2 cellular contexts compared by ENCODE assay signal in genomic region chr13:106052200-106052767, GRCh38.
TF ChIP-seq lines count a peak whose summit lies in the region.

No MANE protein-coding gene starts in this region.

TF ChIP-seq in SK-N-SH, 30 proteins besides CTCF, POLR2A, EP300 and RAD21:
- TF ChIP-seq PBX3 (IDR thresholded peaks at IDR 0.05) = no peak
- no peak for TF ChIP-seq TEAD4 (IDR thresholded peaks at IDR 0.05; ENCODE audit: borderline replicate concordance, insufficient read depth)
- TF ChIP-seq, protein P1, sequence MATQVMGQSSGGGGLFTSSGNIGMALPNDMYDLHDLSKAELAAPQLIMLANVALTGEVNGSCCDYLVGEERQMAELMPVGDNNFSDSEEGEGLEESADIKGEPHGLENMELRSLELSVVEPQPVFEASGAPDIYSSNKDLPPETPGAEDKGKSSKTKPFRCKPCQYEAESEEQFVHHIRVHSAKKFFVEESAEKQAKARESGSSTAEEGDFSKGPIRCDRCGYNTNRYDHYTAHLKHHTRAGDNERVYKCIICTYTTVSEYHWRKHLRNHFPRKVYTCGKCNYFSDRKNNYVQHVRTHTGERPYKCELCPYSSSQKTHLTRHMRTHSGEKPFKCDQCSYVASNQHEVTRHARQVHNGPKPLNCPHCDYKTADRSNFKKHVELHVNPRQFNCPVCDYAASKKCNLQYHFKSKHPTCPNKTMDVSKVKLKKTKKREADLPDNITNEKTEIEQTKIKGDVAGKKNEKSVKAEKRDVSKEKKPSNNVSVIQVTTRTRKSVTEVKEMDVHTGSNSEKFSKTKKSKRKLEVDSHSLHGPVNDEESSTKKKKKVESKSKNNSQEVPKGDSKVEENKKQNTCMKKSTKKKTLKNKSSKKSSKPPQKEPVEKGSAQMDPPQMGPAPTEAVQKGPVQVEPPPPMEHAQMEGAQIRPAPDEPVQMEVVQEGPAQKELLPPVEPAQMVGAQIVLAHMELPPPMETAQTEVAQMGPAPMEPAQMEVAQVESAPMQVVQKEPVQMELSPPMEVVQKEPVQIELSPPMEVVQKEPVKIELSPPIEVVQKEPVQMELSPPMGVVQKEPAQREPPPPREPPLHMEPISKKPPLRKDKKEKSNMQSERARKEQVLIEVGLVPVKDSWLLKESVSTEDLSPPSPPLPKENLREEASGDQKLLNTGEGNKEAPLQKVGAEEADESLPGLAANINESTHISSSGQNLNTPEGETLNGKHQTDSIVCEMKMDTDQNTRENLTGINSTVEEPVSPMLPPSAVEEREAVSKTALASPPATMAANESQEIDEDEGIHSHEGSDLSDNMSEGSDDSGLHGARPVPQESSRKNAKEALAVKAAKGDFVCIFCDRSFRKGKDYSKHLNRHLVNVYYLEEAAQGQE (IDR thresholded peaks at IDR 0.05; ENCODE audit: low read depth, low read length) = no peak
- TF ChIP-seq, protein P2, sequence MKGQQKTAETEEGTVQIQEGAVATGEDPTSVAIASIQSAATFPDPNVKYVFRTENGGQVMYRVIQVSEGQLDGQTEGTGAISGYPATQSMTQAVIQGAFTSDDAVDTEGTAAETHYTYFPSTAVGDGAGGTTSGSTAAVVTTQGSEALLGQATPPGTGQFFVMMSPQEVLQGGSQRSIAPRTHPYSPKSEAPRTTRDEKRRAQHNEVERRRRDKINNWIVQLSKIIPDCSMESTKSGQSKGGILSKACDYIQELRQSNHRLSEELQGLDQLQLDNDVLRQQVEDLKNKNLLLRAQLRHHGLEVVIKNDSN (IDR thresholded peaks at IDR 0.05; ENCODE audit: borderline replicate concordance, low read depth) = no peak
- TF ChIP-seq, protein P3, sequence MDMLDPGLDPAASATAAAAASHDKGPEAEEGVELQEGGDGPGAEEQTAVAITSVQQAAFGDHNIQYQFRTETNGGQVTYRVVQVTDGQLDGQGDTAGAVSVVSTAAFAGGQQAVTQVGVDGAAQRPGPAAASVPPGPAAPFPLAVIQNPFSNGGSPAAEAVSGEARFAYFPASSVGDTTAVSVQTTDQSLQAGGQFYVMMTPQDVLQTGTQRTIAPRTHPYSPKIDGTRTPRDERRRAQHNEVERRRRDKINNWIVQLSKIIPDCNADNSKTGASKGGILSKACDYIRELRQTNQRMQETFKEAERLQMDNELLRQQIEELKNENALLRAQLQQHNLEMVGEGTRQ (IDR thresholded peaks at IDR 0.05; ENCODE audit: borderline replicate concordance, low read depth, low read length) = no peak
- TF ChIP-seq RXRA (IDR thresholded peaks at IDR 0.05; ENCODE audit: borderline replicate concordance, low read depth) = no peak
- TF ChIP-seq GATA2 (CRISPR knock-in tag; IDR thresholded peaks at IDR 0.05) = no peak
- TF ChIP-seq JUND (IDR thresholded peaks at IDR 0.05) = no peak
- TF ChIP-seq NRF1 (IDR thresholded peaks at IDR 0.05; ENCODE audit: low read depth, low read length) = no peak
- TF ChIP-seq TCF12 (IDR thresholded peaks at IDR 0.05) = no peak
- TF ChIP-seq MEF2A (IDR thresholded peaks at IDR 0.05; ENCODE audit: borderline replicate concordance, low read depth) = no peak
- no peak for TF ChIP-seq FOSL2 (IDR thresholded peaks at IDR 0.05; ENCODE audit: borderline replicate concordance, low read depth)
- TF ChIP-seq MXI1 (IDR thresholded peaks at IDR 0.05; ENCODE audit: low read depth, low read length) = no peak
- no peak for TF ChIP-seq EZH2phosphoT487 (IDR thresholded peaks at IDR 0.05; ENCODE audit: borderline replicate concordance, low read depth)
- no peak for TF ChIP-seq SIN3A (IDR thresholded peaks at IDR 0.05; ENCODE audit: borderline replicate concordance, low read depth, low read length)
- TF ChIP-seq YY1 (IDR thresholded peaks at IDR 0.05; ENCODE audit: low read depth) = no peak
- TF ChIP-seq, protein P4, sequence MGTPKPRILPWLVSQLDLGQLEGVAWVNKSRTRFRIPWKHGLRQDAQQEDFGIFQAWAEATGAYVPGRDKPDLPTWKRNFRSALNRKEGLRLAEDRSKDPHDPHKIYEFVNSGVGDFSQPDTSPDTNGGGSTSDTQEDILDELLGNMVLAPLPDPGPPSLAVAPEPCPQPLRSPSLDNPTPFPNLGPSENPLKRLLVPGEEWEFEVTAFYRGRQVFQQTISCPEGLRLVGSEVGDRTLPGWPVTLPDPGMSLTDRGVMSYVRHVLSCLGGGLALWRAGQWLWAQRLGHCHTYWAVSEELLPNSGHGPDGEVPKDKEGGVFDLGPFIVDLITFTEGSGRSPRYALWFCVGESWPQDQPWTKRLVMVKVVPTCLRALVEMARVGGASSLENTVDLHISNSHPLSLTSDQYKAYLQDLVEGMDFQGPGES (IDR thresholded peaks at IDR 0.05; ENCODE audit: low read depth, low read length) = no peak
- no peak for TF ChIP-seq NFIC (IDR thresholded peaks at IDR 0.05; ENCODE audit: borderline replicate concordance)

TF ChIP-seq in SK-N-SH treated with all-trans-retinoic acid at 6 μM for 48 hours, 23 proteins besides CTCF, POLR2A, EP300 and RAD21 (continued from another document):
- TF ChIP-seq TSHZ2 (CRISPR knock-in tag; IDR thresholded peaks at IDR 0.05) (no peak), ZNF70 (CRISPR knock-in tag; IDR thresholded peaks at IDR 0.05) (no peak), POU6F1 (CRISPR knock-in tag; IDR thresholded peaks at IDR 0.05; ENCODE audit: borderline replicate concordance, low read depth) (no peak), OSR1 (CRISPR knock-in tag; IDR thresholded peaks at IDR 0.05) (no peak), ZFP3 (CRISPR knock-in tag; IDR thresholded peaks at IDR 0.05) (no peak), ZC3H10 (CRISPR knock-in tag; IDR thresholded peaks at IDR 0.05) (no peak), BACH2 (CRISPR knock-in tag; IDR thresholded peaks at IDR 0.05; ENCODE audit: borderline replicate concordance) (no peak), ZFP30 (CRISPR knock-in tag; IDR thresholded peaks at IDR 0.05) (no peak), ESRRG (CRISPR knock-in tag; IDR thresholded peaks at IDR 0.05) (no peak), CSRNP3 (CRISPR knock-in tag; IDR thresholded peaks at IDR 0.05) (no peak)
- TF ChIP-seq, protein P5, sequence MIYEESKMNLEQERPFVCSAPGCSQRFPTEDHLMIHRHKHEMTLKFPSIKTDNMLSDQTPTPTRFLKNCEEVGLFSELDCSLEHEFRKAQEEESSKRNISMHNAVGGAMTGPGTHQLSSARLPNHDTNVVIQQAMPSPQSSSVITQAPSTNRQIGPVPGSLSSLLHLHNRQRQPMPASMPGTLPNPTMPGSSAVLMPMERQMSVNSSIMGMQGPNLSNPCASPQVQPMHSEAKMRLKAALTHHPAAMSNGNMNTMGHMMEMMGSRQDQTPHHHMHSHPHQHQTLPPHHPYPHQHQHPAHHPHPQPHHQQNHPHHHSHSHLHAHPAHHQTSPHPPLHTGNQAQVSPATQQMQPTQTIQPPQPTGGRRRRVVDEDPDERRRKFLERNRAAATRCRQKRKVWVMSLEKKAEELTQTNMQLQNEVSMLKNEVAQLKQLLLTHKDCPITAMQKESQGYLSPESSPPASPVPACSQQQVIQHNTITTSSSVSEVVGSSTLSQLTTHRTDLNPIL (CRISPR knock-in tag; IDR thresholded peaks at IDR 0.05; ENCODE audit: low read depth) = no peak
- TF ChIP-seq, protein P6, sequence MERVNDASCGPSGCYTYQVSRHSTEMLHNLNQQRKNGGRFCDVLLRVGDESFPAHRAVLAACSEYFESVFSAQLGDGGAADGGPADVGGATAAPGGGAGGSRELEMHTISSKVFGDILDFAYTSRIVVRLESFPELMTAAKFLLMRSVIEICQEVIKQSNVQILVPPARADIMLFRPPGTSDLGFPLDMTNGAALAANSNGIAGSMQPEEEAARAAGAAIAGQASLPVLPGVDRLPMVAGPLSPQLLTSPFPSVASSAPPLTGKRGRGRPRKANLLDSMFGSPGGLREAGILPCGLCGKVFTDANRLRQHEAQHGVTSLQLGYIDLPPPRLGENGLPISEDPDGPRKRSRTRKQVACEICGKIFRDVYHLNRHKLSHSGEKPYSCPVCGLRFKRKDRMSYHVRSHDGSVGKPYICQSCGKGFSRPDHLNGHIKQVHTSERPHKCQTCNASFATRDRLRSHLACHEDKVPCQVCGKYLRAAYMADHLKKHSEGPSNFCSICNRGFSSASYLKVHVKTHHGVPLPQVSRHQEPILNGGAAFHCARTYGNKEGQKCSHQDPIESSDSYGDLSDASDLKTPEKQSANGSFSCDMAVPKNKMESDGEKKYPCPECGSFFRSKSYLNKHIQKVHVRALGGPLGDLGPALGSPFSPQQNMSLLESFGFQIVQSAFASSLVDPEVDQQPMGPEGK (CRISPR knock-in tag; IDR thresholded peaks at IDR 0.05; ENCODE audit: borderline replicate concordance) = no peak
TF ChIP-seq in SK-N-SH treated with all-trans-retinoic acid at 6 μM for 48 hours: peak in this region for 0.
